In genomic region chr2:241692448-241692847, GRCh38 we compare ENCODE assay signal across 1 cellular context.
TF ChIP-seq lines count a peak whose summit lies in the region.

No MANE protein-coding gene starts in this region.

TF ChIP-seq in HepG2, 621 proteins besides CTCF, POLR2A, EP300 and RAD21:
- TF ChIP-seq ZNF10 (CRISPR knock-in tag; IDR thresholded peaks at IDR 0.05; ENCODE audit: borderline replicate concordance, low read depth), result no peak
- TF ChIP-seq, protein P1, sequence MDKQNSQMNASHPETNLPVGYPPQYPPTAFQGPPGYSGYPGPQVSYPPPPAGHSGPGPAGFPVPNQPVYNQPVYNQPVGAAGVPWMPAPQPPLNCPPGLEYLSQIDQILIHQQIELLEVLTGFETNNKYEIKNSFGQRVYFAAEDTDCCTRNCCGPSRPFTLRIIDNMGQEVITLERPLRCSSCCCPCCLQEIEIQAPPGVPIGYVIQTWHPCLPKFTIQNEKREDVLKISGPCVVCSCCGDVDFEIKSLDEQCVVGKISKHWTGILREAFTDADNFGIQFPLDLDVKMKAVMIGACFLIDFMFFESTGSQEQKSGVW (CRISPR knock-in tag; IDR thresholded peaks at IDR 0.05; ENCODE audit: borderline replicate concordance), result no peak
- TF ChIP-seq PTBP1 (IDR thresholded peaks at IDR 0.05; ENCODE audit: low read depth, low read length, poor library complexity, severe bottlenecking), result no peak
- peak; percentile 83 for TF ChIP-seq MAFF (IDR thresholded peaks at IDR 0.05; ENCODE audit: low read depth, low read length)
- TF ChIP-seq GMEB1 (CRISPR knock-in tag; IDR thresholded peaks at IDR 0.05; ENCODE audit: borderline replicate concordance), result no peak
- no peak for TF ChIP-seq PITX1 (CRISPR knock-in tag; IDR thresholded peaks at IDR 0.05)
- no peak for TF ChIP-seq ZNF251 (CRISPR knock-in tag; IDR thresholded peaks at IDR 0.05)
- peak; percentile 84 to 90 for TF ChIP-seq MAFK (conservative IDR thresholded peaks at IDR 0.05 in 1 of 2, IDR thresholded peaks at IDR 0.05 in 1 of 2; ENCODE audit: low read length in 2 of 2)
- TF ChIP-seq FOSL2 (CRISPR knock-in tag; IDR thresholded peaks at IDR 0.05), result no peak
TF ChIP-seq in HepG2: peak in this region for 2.
